ENCODE assay signal across 8 cellular contexts in genomic region chr6:35139924-35140524, GRCh38. TPM values are rescaled to one million over a fixed set of nuclear protein-coding genes. Genes with fewer than 3 reads are reported as not detected.
DNase-seq lines count a peak whose midpoint lies in the region; ATAC-seq and TF ChIP-seq lines count a peak whose summit lies in the region.

No MANE protein-coding gene starts in this region.

- H3K27me3 ChIP-seq in CD4-positive, CD25-positive, alpha-beta regulatory T cell (ENCODE audit: control insufficient read depth, insufficient read depth, low read length) = peaks cover 2% of the 10 kb centered on the region
- peaks cover 0 to 5% (median 1%) of the 10 kb centered on the region in 4 donors for H3K27me3 ChIP-seq in upper lobe of left lung

- peaks cover 0 to 14% (median 8%) of the 10 kb centered on the region in 4 donors for H3K4me1 Mint-ChIP-seq in CD4-positive, CD25-positive, alpha-beta regulatory T cell
- H3K4me1 Mint-ChIP-seq in activated CD8-positive, alpha-beta T cell treated with anti-CD3 and anti-CD28 coated beads, Interleukin-2, amount 10 ng/mL, durations not matched to agents 7 days and 5 days (ENCODE audit: low read depth) = peaks cover 18% of the 10 kb centered on the region
- H3K4me1 Mint-ChIP-seq in natural killer cell = peaks cover 11 to 17% of the 10 kb centered on the region in 2 donors

- no peaks in the 10 kb centered on the region for H3K9me3 ChIP-seq in CD4-positive, CD25-positive, alpha-beta regulatory T cell (ENCODE audit: control insufficient read depth in 2 of 2, low read length in 2 of 2)
- no peaks in the 10 kb centered on the region for H3K9me3 ChIP-seq in upper lobe of left lung

- no peaks in the 10 kb centered on the region for H3K36me3 Mint-ChIP-seq in CD4-positive, CD25-positive, alpha-beta regulatory T cell
- H3K36me3 Mint-ChIP-seq in activated CD8-positive, alpha-beta T cell treated with anti-CD3 and anti-CD28 coated beads, Interleukin-2, amount 10 ng/mL, durations not matched to agents 7 days and 5 days (ENCODE audit: low read depth) = no peaks in the 10 kb centered on the region
- no peaks in the 10 kb centered on the region for H3K36me3 Mint-ChIP-seq in natural killer cell

- H3K9me3 Mint-ChIP-seq in CD4-positive, CD25-positive, alpha-beta regulatory T cell = no peaks in the 10 kb centered on the region
- no peaks in the 10 kb centered on the region for H3K9me3 Mint-ChIP-seq in activated CD8-positive, alpha-beta T cell treated with anti-CD3 and anti-CD28 coated beads, Interleukin-2, amount 10 ng/mL, durations not matched to agents 7 days and 5 days (ENCODE audit: insufficient read depth)
- no peaks in the 10 kb centered on the region for H3K9me3 Mint-ChIP-seq in natural killer cell

- 32% methylated on average over 13 of the region's 13 CpGs for WGBS in upper lobe of left lung, 2 donors

- CTCF ChIA-PET in HEK293T (lab: Yijun Ruan, JAX) = interaction anchor here (0.6 to 2.2 kb wide), 18 partner anchors 11 to 1417 kb away, joined by 3 to 32 read pairs (median 4); no protein-coding TSS in a partner anchor
- CTCF ChIA-PET in activated CD8-positive, alpha-beta T cell treated with anti-CD3 and anti-CD28 coated beads, Interleukin-2, amount 10 ng/mL, durations not matched to agents 7 days and 5 days (lab: Charles Lee) = interaction anchor here (0.7 to 4.2 kb wide), 44 partner anchors 8 to 890 kb away, joined by 3 to 101 read pairs (median 4); no protein-coding TSS in a partner anchor

- peaks cover 11% of the 10 kb centered on the region for H3K27me3 Mint-ChIP-seq in CD4-positive, CD25-positive, alpha-beta regulatory T cell
- peaks cover 26% of the 10 kb centered on the region for H3K27me3 Mint-ChIP-seq in activated CD8-positive, alpha-beta T cell treated with anti-CD3 and anti-CD28 coated beads, Interleukin-2, amount 10 ng/mL, durations not matched to agents 7 days and 5 days (ENCODE audit: low read depth)
- H3K27me3 Mint-ChIP-seq in natural killer cell (ENCODE audit: low read depth in 2 of 2) = peaks cover 14 to 27% of the 10 kb centered on the region in 2 donors

- no peak for TF ChIP-seq POLR2A in erythroblast (IDR thresholded peaks at IDR 0.05; ENCODE audit: low read length)
- no peak for TF ChIP-seq POLR2A in upper lobe of left lung (IDR thresholded peaks at IDR 0.05)

- H3K27ac Mint-ChIP-seq in CD4-positive, CD25-positive, alpha-beta regulatory T cell = peak overlapping the region in 1 of 3 donors; percentile 11
- H3K27ac Mint-ChIP-seq in activated CD8-positive, alpha-beta T cell treated with anti-CD3 and anti-CD28 coated beads, Interleukin-2, amount 10 ng/mL, durations not matched to agents 7 days and 5 days = no peak overlapping the region
- H3K27ac Mint-ChIP-seq in natural killer cell = peak overlapping the region in 1 of 2 donors; percentile 83

- peak overlapping the region in 2 of 4 donors; percentile 0 to 71 for H3K4me3 Mint-ChIP-seq in CD4-positive, CD25-positive, alpha-beta regulatory T cell
- no peak overlapping the region for H3K4me3 Mint-ChIP-seq in activated CD8-positive, alpha-beta T cell treated with anti-CD3 and anti-CD28 coated beads, Interleukin-2, amount 10 ng/mL, durations not matched to agents 7 days and 5 days
- peak overlapping the region; percentile 71 for H3K4me3 Mint-ChIP-seq in natural killer cell

- POLR2A ChIA-PET in HEK293T (lab: Yijun Ruan, JAX) = interaction anchor here (1.0 kb wide), 1 partner anchor 252 kb away, joined by 3 read pairs; the partner anchor contains the start of gene TAF11
- POLR2A ChIA-PET in activated CD8-positive, alpha-beta T cell treated with anti-CD3 and anti-CD28 coated beads, Interleukin-2, amount 10 ng/mL, durations not matched to agents 7 days and 5 days (lab: Charles Lee) = interaction anchor here (0.9 kb wide), 1 partner anchor 268 kb away, joined by 3 read pairs; no protein-coding TSS in a partner anchor

- peak; percentile 87 for TF ChIP-seq CTCF in natural killer cell (IDR thresholded peaks at IDR 0.05)
- peak; percentile 68 to 86 (median 79) for TF ChIP-seq CTCF in upper lobe of left lung (IDR thresholded peaks at IDR 0.05)

- TF ChIP-seq EP300 in upper lobe of left lung (IDR thresholded peaks at IDR 0.05) = no peak

- ATAC-seq in CD4-positive, CD25-positive, alpha-beta regulatory T cell (ENCODE audit: low read depth in 2 of 2) = no peak
- peak; percentile 45 for ATAC-seq in activated CD8-positive, alpha-beta T cell treated with anti-CD3 and anti-CD28 coated beads, Interleukin-2, amount 10 ng/mL, durations not matched to agents 7 days and 5 days
- ATAC-seq in natural killer cell = peak in 2 of 3 donors; percentile 36 to 57
- ATAC-seq in upper lobe of left lung (ENCODE audit: low FRiP score in 2 of 2) = peak in 1 of 2 donors; percentile 73
- ATAC-seq in GM18909 (IDR thresholded peaks at IDR 0.05; ENCODE audit: poor library complexity, unreplicated experiment) = no peak

- no peaks in the 10 kb centered on the region for H3K36me3 ChIP-seq in CD4-positive, CD25-positive, alpha-beta regulatory T cell (ENCODE audit: control insufficient read depth, insufficient read depth, low read length)
- H3K36me3 ChIP-seq in upper lobe of left lung = no peaks in the 10 kb centered on the region

- H3K4me3 ChIP-seq in CD4-positive, CD25-positive, alpha-beta regulatory T cell (ENCODE audit: low read depth, low read length) = no peak overlapping the region
- H3K4me3 ChIP-seq in upper lobe of left lung = no peak overlapping the region

- DNase-seq in CD4-positive, CD25-positive, alpha-beta regulatory T cell = peak; percentile 21 to 78 (median 50)
- DNase-seq in HEK293T (ENCODE audit: extremely low spot score) (peak; percentile 65), NCI-H82 treated with DMSO at 0.1 percent for 48 hours (lab: John Stamatoyannopoulos, UW; ENCODE audit: unreplicated experiment) (peak; percentile 42), erythroblast (lab: John Stamatoyannopoulos, UW) (peak; percentile 75 to 86), natural killer cell (peak; percentile 24), upper lobe of left lung (no peak)
- peak; percentile 67 for DNase-seq in activated CD8-positive, alpha-beta T cell treated with anti-CD3 and anti-CD28 coated beads, Interleukin-2, amount 10 ng/mL, durations not matched to agents 7 days and 5 days

- intact Hi-C loops in natural killer cell (cut with micrococcal nuclease) = loop anchor here (1.0 to 5.0 kb wide), 3 partner anchors 153 to 978 kb away; no protein-coding TSS in a partner anchor

- H3K27ac ChIP-seq in CD4-positive, CD25-positive, alpha-beta regulatory T cell (ENCODE audit: insufficient read depth, low read length, poor library complexity, severe bottlenecking) = no peak overlapping the region
- no peak overlapping the region for H3K27ac ChIP-seq in upper lobe of left lung

- H3K4me1 ChIP-seq in CD4-positive, CD25-positive, alpha-beta regulatory T cell (ENCODE audit: control insufficient read depth, insufficient read depth, low read length, poor library complexity, severe bottlenecking) = peaks cover 12% of the 10 kb centered on the region
- peaks cover 4 to 16% (median 10%) of the 10 kb centered on the region in 4 donors for H3K4me1 ChIP-seq in upper lobe of left lung

TF ChIP-seq in HEK293T, 16 proteins besides CTCF, POLR2A, EP300 and RAD21:
- no peak for TF ChIP-seq SP1 (IDR thresholded peaks at IDR 0.05)
- TF ChIP-seq ELF4 (IDR thresholded peaks at IDR 0.05) = no peak

RNA-seq across cellular contexts. Expression of gene TCP11, which starts 1.1 kb away (rescaled TPM):
- not detected for total RNA-seq in CD4-positive, CD25-positive, alpha-beta regulatory T cell
- polyA plus RNA-seq in CD4-positive, CD25-positive, alpha-beta regulatory T cell = not detected
- total RNA-seq in activated CD8-positive, alpha-beta T cell treated with anti-CD3 and anti-CD28 coated beads, Interleukin-2, amount 10 ng/mL, durations not matched to agents 7 days and 5 days = not detected
- total RNA-seq in natural killer cell (not detected), upper lobe of left lung (under 1 TPM in 3 of 6 donors, not detected in 3; 0.30 to 0.89 (median 0.46) TPM)

Comparison
In these comparisons a context has a peak if more than half of its experiments do, and no peak if none do; other contexts are left out.
1. ATAC-seq: peak in activated CD8-positive, alpha-beta T cell treated with anti-CD3 and anti-CD28 coated beads, Interleukin-2, amount 10 ng/mL, durations not matched to agents 7 days and 5 days (single experiment) and natural killer cell (2 of 3); none in CD4-positive, CD25-positive, alpha-beta regulatory T cell (0 of 2) and GM18909 (single experiment).
2. DNase-seq: peak in CD4-positive, CD25-positive, alpha-beta regulatory T cell (3 of 3), HEK293T (single experiment), NCI-H82 treated with DMSO at 0.1 percent for 48 hours (single experiment), activated CD8-positive, alpha-beta T cell treated with anti-CD3 and anti-CD28 coated beads, Interleukin-2, amount 10 ng/mL, durations not matched to agents 7 days and 5 days (single experiment), erythroblast (2 of 2) and natural killer cell (single experiment); none in upper lobe of left lung (0 of 2).